ENCODE assay signal across 8 cellular contexts in the genomic region with DNA sequence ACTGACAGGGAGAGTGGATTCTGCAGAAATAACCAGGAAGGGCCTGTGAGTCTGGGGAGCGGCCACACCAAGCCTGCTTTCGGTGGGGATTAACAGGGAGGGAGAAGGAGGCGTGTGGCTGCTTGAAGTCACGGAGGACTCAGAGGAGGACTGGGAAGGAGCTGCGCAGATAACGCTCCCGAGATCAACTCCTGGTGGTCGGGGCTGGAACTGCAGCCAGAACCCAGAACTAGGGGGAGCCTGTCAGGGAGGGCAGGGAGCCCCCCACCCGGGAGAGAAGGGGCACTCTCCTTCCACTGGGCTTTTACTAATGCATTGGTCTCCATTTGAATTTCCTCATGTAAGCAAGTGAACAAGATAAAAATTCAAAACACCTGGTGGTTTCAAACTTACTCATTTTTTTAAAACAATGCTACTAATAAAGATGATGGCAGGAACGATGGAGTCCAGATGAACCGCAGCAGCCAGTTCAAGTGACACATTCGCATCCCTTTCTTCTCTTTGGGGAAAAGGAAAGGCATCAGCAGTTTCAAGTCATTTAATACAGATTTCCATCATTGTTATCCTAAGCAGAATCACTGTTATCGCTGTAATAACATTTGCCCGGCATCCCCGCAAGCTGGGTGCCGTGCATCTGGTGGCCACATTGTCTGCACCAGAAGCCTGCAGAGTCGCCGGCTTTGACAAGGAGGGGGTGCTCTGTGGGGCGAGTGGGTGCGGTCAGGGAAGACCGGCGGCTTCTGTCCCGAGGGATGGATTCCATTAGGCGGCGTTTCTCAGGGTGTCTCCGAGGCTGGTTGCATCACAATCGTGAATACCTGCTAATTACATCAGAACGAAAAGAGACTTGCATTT.
DNase-seq lines count a peak whose midpoint lies in the region; TF ChIP-seq lines count a peak whose summit lies in the region.

No MANE protein-coding gene starts in this region.

- DNase-seq in GM06990 (ENCODE audit: extremely low read depth, insufficient read length) (no peak), NCI-H1105 treated with DMSO at 0.1 percent for 48 hours (lab: John Stamatoyannopoulos, UW) (peak; percentile 43), germinal center (ENCODE audit: low spot score) (peak; percentile 54), progenitor cell of endocrine pancreas (ENCODE audit: low spot score, unreplicated experiment) (peak; percentile 61), T1000 (lab: John Stamatoyannopoulos, UW) (no peak), superior temporal gyrus (ENCODE audit: extremely low spot score) (no peak), NCI-H146 (lab: John Stamatoyannopoulos, UW) (no peak)
- peak; percentile 41 for DNase-seq in activated T-cell treated with anti-CD3 and anti-CD28 coated beads, Interleukin-2, amount 50 U/mL, for 1 hour

- no peaks in the 10 kb centered on the region for H3K36me3 ChIP-seq in GM06990 (ENCODE audit: control insufficient read depth, insufficient read depth, low read length)

- peaks cover 5% of the 10 kb centered on the region for H3K4me1 Mint-ChIP-seq in progenitor cell of endocrine pancreas (ENCODE audit: low read depth)

- no peaks in the 10 kb centered on the region for H3K36me3 Mint-ChIP-seq in progenitor cell of endocrine pancreas (ENCODE audit: insufficient read depth)

- TF ChIP-seq CTCF in GM06990 (IDR thresholded peaks at IDR 0.05; ENCODE audit: insufficient read depth, low read length, poor library complexity, severe bottlenecking) (peak; percentile 73), progenitor cell of endocrine pancreas (IDR thresholded peaks at IDR 0.05; ENCODE audit: unreplicated experiment) (peak; percentile 79)

- H3K4me3 ChIP-seq in GM06990 (replicated peaks; ENCODE audit: low read depth, low read length), result no peak overlapping the region

- H3K9me3 Mint-ChIP-seq in progenitor cell of endocrine pancreas (ENCODE audit: low read depth), result peaks cover 4% of the 10 kb centered on the region

- peaks cover 78% of the 10 kb centered on the region for H3K27me3 Mint-ChIP-seq in progenitor cell of endocrine pancreas

- no peak overlapping the region for H3K4me3 Mint-ChIP-seq in progenitor cell of endocrine pancreas (ENCODE audit: low read depth)

- H3K27ac Mint-ChIP-seq in progenitor cell of endocrine pancreas, result no peak overlapping the region

- no peaks in the 10 kb centered on the region; the same call in none of the 2 replicates for H3K27me3 ChIP-seq in GM06990 (replicated peaks; ENCODE audit: control insufficient read depth, insufficient read depth, low read length)

Comparison
In these comparisons a context has a peak if more than half of its experiments do, and no peak if none do; other contexts are left out.
1. DNase-seq: peak in NCI-H1105 treated with DMSO at 0.1 percent for 48 hours (single experiment), activated T-cell treated with anti-CD3 and anti-CD28 coated beads, Interleukin-2, amount 50 U/mL, for 1 hour (single experiment), germinal center (single experiment) and progenitor cell of endocrine pancreas (single experiment); none in GM06990 (single experiment), T1000 (single experiment), superior temporal gyrus (single experiment) and NCI-H146 (single experiment).